8 cellular contexts compared by ENCODE assay signal in the genomic region with DNA sequence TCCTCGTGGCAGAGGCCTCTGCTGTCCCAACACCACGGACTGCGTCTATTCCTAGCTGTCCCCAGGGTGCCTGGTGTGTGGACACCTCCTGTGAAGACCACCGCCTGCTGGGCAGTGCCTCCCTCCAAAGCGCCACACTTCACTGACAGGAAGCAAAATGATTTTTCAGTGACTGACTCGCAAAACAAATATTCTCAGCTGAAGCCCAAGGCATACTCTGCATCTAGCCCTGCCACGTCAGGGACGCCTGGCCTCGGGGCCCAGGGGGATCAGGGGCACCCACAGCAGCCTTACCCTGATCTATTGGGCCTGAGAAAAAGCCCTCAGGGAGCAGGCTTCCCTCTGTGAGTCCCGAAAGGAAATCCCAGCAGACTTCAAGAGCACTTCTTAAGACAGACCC. TPM values are rescaled to one million over a fixed set of nuclear protein-coding genes. Genes with fewer than 3 reads are reported as not detected.
DNase-seq lines count a peak whose midpoint lies in the region; ATAC-seq, FAIRE-seq and TF ChIP-seq lines count a peak whose summit lies in the region.

No MANE protein-coding gene starts in this region.

- no peak for TF ChIP-seq CTCF in K562 (IDR thresholded peaks at IDR 0.05 in 2 of 3, conservative IDR thresholded peaks at IDR 0.05 in 1 of 3; ENCODE audit: insufficient read depth in 2 of 3, low read depth in 1 of 3, low read length in 3 of 3)

- H3K36me3 ChIP-seq in K562 (ENCODE audit: control insufficient read depth, insufficient read depth, low read length), result peaks cover 49% of the 10 kb centered on the region; the same call in 2 of the 3 replicates
- peaks cover 27% of the 10 kb centered on the region for H3K36me3 ChIP-seq in muscle layer of colon (ENCODE audit: insufficient read depth, low read length)

- BruUV-seq in K562 (replicated peaks; lab: Mats Ljungman, UMichigan), result no TSS peak

- CTCF ChIA-PET in K562 (lab: Yijun Ruan, JAX; ENCODE audit: low intra/inter-chr PET ratio), result no interaction called here

- POLR2A ChIA-PET in K562 (lab: Yijun Ruan, JAX), result interaction anchor here (1.4 to 2.1 kb wide), 6 partner anchors 9 to 30 kb away, joined by 3 to 10 read pairs (median 6); no protein-coding TSS in a partner anchor

- in situ Hi-C loops in K562 (cut with MboI), result loop anchor here (10.0 kb wide), 1 partner anchor 89 kb away; the partner anchor contains the start of genes ALG12 and CRELD2

- H3K9ac ChIP-seq in K562 (ENCODE audit: insufficient read depth in 1 of 2, low read depth in 2 of 2, low read length in 2 of 2) (peak overlapping the region in 1 of 2 experiments; percentile 81; a peak in 3 of 4 replicates), muscle layer of colon (ENCODE audit: low read length) (no peak overlapping the region)

- peak overlapping the region; percentile 87; the same call in 1 of the 2 replicates for H3K4me2 ChIP-seq in K562 (ENCODE audit: insufficient read depth, low read length)

- DNase-seq in AG08395 (ENCODE audit: low spot score) (peak; percentile 18), HT1080 (ENCODE audit: low read depth) (peak; percentile 41), K562 (ENCODE audit: extremely low read depth in 1 of 4, low spot score in 3 of 4) (no peak), SIG-M5 (lab: John Stamatoyannopoulos, UW) (no peak), NCI-H2196 treated with DMSO at 0.1 percent for 48 hours (lab: John Stamatoyannopoulos, UW; ENCODE audit: unreplicated experiment) (no peak), DMS 273 (lab: John Stamatoyannopoulos, UW; ENCODE audit: unreplicated experiment) (no peak)
- DNase-seq in activated CD4-positive, alpha-beta T cell treated with anti-CD3 and anti-CD28 coated beads for 4 hours, result no peak

- no peak overlapping the region for H2AFZ ChIP-seq in K562 (ENCODE audit: low read depth, low read length)

- H4K20me1 ChIP-seq in K562 (replicated peaks; ENCODE audit: control insufficient read depth, insufficient read depth, low read length), result peaks cover 21% of the 10 kb centered on the region; the same call in 1 of the 2 replicates

- no peak for TF ChIP-seq EP300 in K562 (IDR thresholded peaks at IDR 0.05; ENCODE audit: low read length)

- H3K4me3 ChIP-seq in K562 (no peak overlapping the region), muscle layer of colon (ENCODE audit: low read depth in 1 of 2, low read length in 2 of 2) (peak overlapping the region; percentile 70 to 71)

- intact Hi-C loops in K562 (cut with micrococcal nuclease), result no loop called here

- TF ChIP-seq RAD21 in K562 (CRISPR knock-in tag; conservative IDR thresholded peaks at IDR 0.05 in 1 of 2, IDR thresholded peaks at IDR 0.05 in 1 of 2), result no peak

- peaks cover 64% of the 10 kb centered on the region for H3K79me2 ChIP-seq in K562 (ENCODE audit: control insufficient read depth, insufficient read depth, low read length)

- H3K9me3 ChIP-seq in K562 (replicated peaks; ENCODE audit: control insufficient read depth, insufficient read depth, low read depth, low read length) (no peaks in the 10 kb centered on the region), muscle layer of colon (ENCODE audit: low read length) (no peaks in the 10 kb centered on the region)

- 91% methylated on average over 4 of the region's 10 CpGs for WGBS in K562 (ENCODE audit: insufficient coverage, low coverage, missing lambda C conversion rate)

- no peak for ATAC-seq in K562

- peaks cover 7 to 51% of the 10 kb centered on the region in 2 experiments; a peak in 4 of 5 replicates for H3K4me1 ChIP-seq in K562 (replicated peaks in 1 of 2; ENCODE audit: control insufficient read depth in 2 of 2, insufficient read depth in 2 of 2, low read length in 2 of 2)
- H3K4me1 ChIP-seq in muscle layer of colon (ENCODE audit: insufficient read depth, low read length), result peaks cover 33% of the 10 kb centered on the region

- no peak for FAIRE-seq in K562 (lab: Jason Lieb, UNC)

- H3K9me1 ChIP-seq in K562 (ENCODE audit: control insufficient read depth, insufficient read depth, low read length), result no peaks in the 10 kb centered on the region

- H3K27me3 ChIP-seq in K562 (ENCODE audit: control insufficient read depth in 2 of 2, insufficient read depth in 2 of 2, low read length in 2 of 2) (no peaks in the 10 kb centered on the region), muscle layer of colon (ENCODE audit: control insufficient read depth in 1 of 2, insufficient read depth in 2 of 2, low read length in 2 of 2) (no peaks in the 10 kb centered on the region)

- no peak for TF ChIP-seq POLR2A in K562 (conservative IDR thresholded peaks at IDR 0.05)

- H3K27ac ChIP-seq in K562 (ENCODE audit: extremely low read depth, low read depth, low read length) (no peak overlapping the region), muscle layer of colon (ENCODE audit: low read depth, low read length) (peak overlapping the region; percentile 86)

TF ChIP-seq in K562, 482 proteins besides CTCF, POLR2A, EP300 and RAD21 (continues in another document):
- TF ChIP-seq ZNF668 (CRISPR knock-in tag; IDR thresholded peaks at IDR 0.05) (no peak), CBFA2T3 (IDR thresholded peaks at IDR 0.05) (no peak), ZNF79 (CRISPR knock-in tag; IDR thresholded peaks at IDR 0.05; ENCODE audit: low read depth) (no peak), PKNOX1 (IDR thresholded peaks at IDR 0.05) (no peak)

RNA-seq across cellular contexts. Expression of gene BRD1, which starts 2.2 kb away (rescaled TPM):
- 11.6 and 14.4 TPM in 2 replicates for total RNA-seq in HT1080 (2014; rRNA removed; shearing (Covaris generic))
- 11.7 and 13.1 TPM in 2 replicates for polyA plus RNA-seq in HT1080 (2015; cell fraction: cytosol; rRNA removed)
- polyA plus RNA-seq in HT1080 (2015; cell fraction: nucleus; rRNA removed), result 24.7 and 28.7 TPM in 2 replicates
- total RNA-seq in K562 (2011; cell fraction: chromatin; rRNA removed; ENCODE audit: low replicate concordance), result 34.4 and 58.3 TPM in 2 replicates
- total RNA-seq in K562 (2011; cell fraction: nucleolus; rRNA removed), result 28.7 and 34.9 TPM in 2 replicates
- 20.9 and 28.2 TPM in 2 replicates for total RNA-seq in K562 (2011; cell fraction: nucleoplasm; rRNA removed)
- 10.4 and 12.2 TPM in 2 replicates for total RNA-seq in K562 (2014; rRNA removed)
- total RNA-seq in K562 (2014; rRNA removed; fragmentation: Illumina TruSeq; extraction: Trizol), result 5.3 and 7.4 TPM in 2 replicates
- total RNA-seq in K562 (2015; rRNA removed; fragmentation: Illumina TruSeq; extraction: Trizol), result 7.2 and 7.5 TPM in 2 replicates
- 14.1 and 17.6 TPM in 2 replicates for total RNA-seq in K562 (2021)
- 2.4 and 2.5 TPM in 2 replicates for polyA plus RNA-seq in K562 (2011; rRNA removed)
- polyA plus RNA-seq in K562 (2011; cell fraction: cytosol; rRNA removed), result 1.9 and 2.0 TPM in 2 replicates
- 11.7 and 17.8 TPM in 2 replicates for polyA plus RNA-seq in K562 (2011; cell fraction: nucleus; rRNA removed)
- polyA plus RNA-seq in K562 (2012), result 8.5 and 10.4 TPM in 2 replicates
- 5.5 and 8.7 TPM in 2 replicates for polyA plus RNA-seq in K562 (2014; fragmentation: Illumina TruSeq; extraction: Trizol)
- polyA plus RNA-seq in K562 (2014; fragmentation: Nextera tagmentation; extraction: Ambion mirVana), result under 1 TPM; 0.42 to 0.63 TPM
- polyA plus RNA-seq in K562 (2014; rRNA removed), result 8.4 and 9.9 TPM in 2 replicates
- 3.2 and 4.2 TPM in 2 replicates for polyA minus RNA-seq in K562 (2011; rRNA and poly(A)+ RNA removed)
- 5.6 and 8.6 TPM in 2 replicates for polyA minus RNA-seq in K562 (2011; cell fraction: cytosol; rRNA and poly(A)+ RNA removed)
- 10.8 and 11.2 TPM in 2 replicates for polyA minus RNA-seq in K562 (2011; cell fraction: nucleus; rRNA and poly(A)+ RNA removed)

RNA-seq across cellular contexts. Expression of gene ZBED4, which starts 28.2 kb away (rescaled TPM):
- 11.9 and 15.1 TPM in 2 replicates for total RNA-seq in HT1080 (2014; rRNA removed; shearing (Covaris generic))
- polyA plus RNA-seq in HT1080 (2015; cell fraction: cytosol; rRNA removed), result 13.5 and 14.4 TPM in 2 replicates
- polyA plus RNA-seq in HT1080 (2015; cell fraction: nucleus; rRNA removed), result 11.4 and 12.1 TPM in 2 replicates
- total RNA-seq in K562 (2011; cell fraction: chromatin; rRNA removed; ENCODE audit: low replicate concordance), result 25.1 and 25.4 TPM in 2 replicates
- total RNA-seq in K562 (2011; cell fraction: nucleolus; rRNA removed), result 15.5 and 19.3 TPM in 2 replicates
- 18.1 and 18.4 TPM in 2 replicates for total RNA-seq in K562 (2011; cell fraction: nucleoplasm; rRNA removed)
- total RNA-seq in K562 (2014; rRNA removed), result 8.1 and 11.0 TPM in 2 replicates
- total RNA-seq in K562 (2014; rRNA removed; fragmentation: Illumina TruSeq; extraction: Trizol), result 6.3 and 6.9 TPM in 2 replicates
- 7.3 and 7.4 TPM in 2 replicates for total RNA-seq in K562 (2015; rRNA removed; fragmentation: Illumina TruSeq; extraction: Trizol)
- total RNA-seq in K562 (2021), result 16.0 and 16.8 TPM in 2 replicates
- polyA plus RNA-seq in K562 (2011; rRNA removed), result 3.8 and 4.5 TPM in 2 replicates
- polyA plus RNA-seq in K562 (2011; cell fraction: cytosol; rRNA removed), result 4.1 and 4.8 TPM in 2 replicates
- polyA plus RNA-seq in K562 (2011; cell fraction: nucleus; rRNA removed), result 6.6 and 7.8 TPM in 2 replicates
- polyA plus RNA-seq in K562 (2012), result 9.9 and 10.0 TPM in 2 replicates
- polyA plus RNA-seq in K562 (2014; fragmentation: Illumina TruSeq; extraction: Trizol), result 12.2 and 13.2 TPM in 2 replicates
- 1 to 10 TPM; 1.5 to 1.6 TPM for polyA plus RNA-seq in K562 (2014; fragmentation: Nextera tagmentation; extraction: Ambion mirVana)
- 7.6 and 7.8 TPM in 2 replicates for polyA plus RNA-seq in K562 (2014; rRNA removed)
- 5.3 and 6.0 TPM in 2 replicates for polyA minus RNA-seq in K562 (2011; rRNA and poly(A)+ RNA removed)
- polyA minus RNA-seq in K562 (2011; cell fraction: cytosol; rRNA and poly(A)+ RNA removed), result 10.0 and 11.0 TPM in 2 replicates
- 3.5 and 5.0 TPM in 2 replicates for polyA minus RNA-seq in K562 (2011; cell fraction: nucleus; rRNA and poly(A)+ RNA removed)

Comparison
In these comparisons a context has a peak if more than half of its experiments do, and no peak if none do; other contexts are left out.
1. DNase-seq: peak in AG08395 (single experiment) and HT1080 (single experiment); none in K562 (0 of 4), SIG-M5 (single experiment), NCI-H2196 treated with DMSO at 0.1 percent for 48 hours (single experiment), activated CD4-positive, alpha-beta T cell treated with anti-CD3 and anti-CD28 coated beads for 4 hours (0 of 2) and DMS 273 (single experiment).